1 cellular context compared by ENCODE assay signal in genomic region chr17:76234354-76234679, GRCh38.
TF ChIP-seq lines count a peak whose summit lies in the region.

No MANE protein-coding gene starts in this region.

TF ChIP-seq in GM12878, 131 proteins besides CTCF, POLR2A, EP300 and RAD21 (continued from another document):
- TF ChIP-seq CEBPZ (IDR thresholded peaks at IDR 0.05; ENCODE audit: low read depth, low read length): no peak
- peak in 1 of 2 experiments; percentile 34; a peak in 1 of 4 replicates for TF ChIP-seq BHLHE40 (IDR thresholded peaks at IDR 0.05; ENCODE audit: borderline replicate concordance in 1 of 2, low read depth in 2 of 2, low read length in 1 of 2)
- TF ChIP-seq JUNB (IDR thresholded peaks at IDR 0.05): peak; percentile 90
- no peak for TF ChIP-seq BCLAF1 (IDR thresholded peaks at IDR 0.05)
- peak; percentile 37; the same call in 1 of the 2 replicates for TF ChIP-seq BMI1 (IDR thresholded peaks at IDR 0.05; ENCODE audit: borderline replicate concordance)
TF ChIP-seq in GM12878: peak in this region for 25.
